In the genomic region with DNA sequence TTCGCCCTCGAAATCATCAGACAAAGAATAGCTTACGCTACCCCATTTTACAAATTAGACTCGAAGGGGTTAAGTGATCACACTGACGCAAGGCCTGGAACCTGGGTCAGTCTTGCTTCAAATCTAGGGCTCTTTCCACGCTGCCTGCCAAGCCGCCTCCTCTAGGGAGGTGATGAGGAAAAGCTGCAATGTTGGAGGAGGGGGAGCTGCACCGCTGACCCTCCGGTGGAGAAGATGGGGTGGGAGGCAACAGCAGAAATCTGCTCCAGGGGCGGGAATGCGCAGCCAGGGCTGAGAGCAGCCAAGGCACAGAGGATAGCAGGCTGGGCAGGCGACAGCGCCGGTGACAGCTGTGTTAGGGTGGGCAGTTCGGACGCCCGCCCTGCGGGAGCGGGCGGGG, we compare ENCODE assay signal across 8 cellular contexts. TPM values are rescaled to one million over a fixed set of nuclear protein-coding genes. Genes with fewer than 3 reads are reported as not detected.
DNase-seq lines count a peak whose midpoint lies in the region; ATAC-seq and TF ChIP-seq lines count a peak whose summit lies in the region.

No MANE protein-coding gene starts in this region.

- H3K4me3 ChIP-seq in cardiac fibroblast (replicated peaks in 1 of 2; ENCODE audit: low read depth in 2 of 2, low read length in 2 of 2) (peak overlapping the region; percentile 95 to 98), lower lobe of right lung (peak overlapping the region; percentile 98), upper lobe of right lung (peak overlapping the region; percentile 95)

- H3K9me3 Mint-ChIP-seq in activated T-cell treated with anti-CD3 and anti-CD28 coated beads, Interleukin-2, amount 50 U/mL, for 24 hours, result no peaks in the 10 kb centered on the region

- H3K27me3 ChIP-seq in lower lobe of right lung (ENCODE audit: low read depth) (no peaks in the 10 kb centered on the region), upper lobe of right lung (no peaks in the 10 kb centered on the region)

- peaks cover 33% of the 10 kb centered on the region for H3K4me1 Mint-ChIP-seq in activated T-cell treated with anti-CD3 and anti-CD28 coated beads, Interleukin-2, amount 50 U/mL, for 24 hours (ENCODE audit: low read depth)

- peak overlapping the region; percentile 97 for H3K4me3 Mint-ChIP-seq in activated T-cell treated with anti-CD3 and anti-CD28 coated beads, Interleukin-2, amount 50 U/mL, for 24 hours

- peaks cover 67% of the 10 kb centered on the region for H3K36me3 Mint-ChIP-seq in activated T-cell treated with anti-CD3 and anti-CD28 coated beads, Interleukin-2, amount 50 U/mL, for 24 hours (ENCODE audit: low read depth)

- TF ChIP-seq CTCF in cardiac fibroblast (IDR thresholded peaks at IDR 0.05; ENCODE audit: low read depth, low read length) (no peak), lower lobe of right lung (IDR thresholded peaks at IDR 0.05) (no peak), upper lobe of right lung (IDR thresholded peaks at IDR 0.05) (no peak)

- intact Hi-C loops in lower lobe of right lung (cut with DNase I) (no loop called here), upper lobe of right lung (cut with DNase I) (no loop called here)

- no peak for DNase-seq in activated T-cell treated with anti-CD3 and anti-CD28 coated beads, Interleukin-2, amount 50 U/mL, for 24 hours
- DNase-seq in activated T-cell treated with anti-CD3 and anti-CD28 coated beads, Interleukin-2, amount 50 U/mL, for 48 hours, result no peak
- peak; percentile 31 to 67 for DNase-seq in cardiac fibroblast (ENCODE audit: low read depth in 2 of 2)
- no peak for DNase-seq in lower lobe of right lung
- DNase-seq in upper lobe of right lung, result peak; percentile 69
- no peak for DNase-seq in NOMO-1 (lab: John Stamatoyannopoulos, UW; ENCODE audit: unreplicated experiment in 2 of 2)
- DNase-seq in SK-N-DZ (ENCODE audit: low spot score), result no peak

- peak overlapping the region; percentile 99 for H3K27ac ChIP-seq in lower lobe of right lung
- peak overlapping the region; percentile 100 for H3K27ac ChIP-seq in upper lobe of right lung

- H3K9me3 ChIP-seq in lower lobe of right lung (no peaks in the 10 kb centered on the region), upper lobe of right lung (no peaks in the 10 kb centered on the region)

- no peak for ATAC-seq in lower lobe of right lung
- ATAC-seq in upper lobe of right lung, result no peak
- no peak for ATAC-seq in GM21717 (IDR thresholded peaks at IDR 0.05; ENCODE audit: unreplicated experiment)

- peak overlapping the region; percentile 99 for H3K27ac Mint-ChIP-seq in activated T-cell treated with anti-CD3 and anti-CD28 coated beads, Interleukin-2, amount 50 U/mL, for 24 hours

- H3K4me1 ChIP-seq in lower lobe of right lung (peaks cover 29% of the 10 kb centered on the region), upper lobe of right lung (peaks cover 24% of the 10 kb centered on the region)

- H3K36me3 ChIP-seq in lower lobe of right lung (peaks cover 44% of the 10 kb centered on the region), upper lobe of right lung (peaks cover 41% of the 10 kb centered on the region)

- no peaks in the 10 kb centered on the region for H3K27me3 Mint-ChIP-seq in activated T-cell treated with anti-CD3 and anti-CD28 coated beads, Interleukin-2, amount 50 U/mL, for 24 hours

RNA-seq across cellular contexts. Expression of a gene that starts 0.6 kb away (rescaled TPM):
- total RNA-seq in lower lobe of right lung, result 68.1 TPM
- total RNA-seq in upper lobe of right lung, result 69.0 TPM
- polyA plus RNA-seq in SK-N-DZ (2014; cell fraction: cytosol; rRNA removed), result 13.6 and 24.3 TPM in 2 replicates
- 30.5 and 38.6 TPM in 2 replicates for polyA plus RNA-seq in SK-N-DZ (2014; cell fraction: nucleus; rRNA removed)

RNA-seq across cellular contexts. Expression of a gene that starts 11.6 kb away (rescaled TPM):
- total RNA-seq in lower lobe of right lung (40.8 TPM), upper lobe of right lung (53.7 TPM)
- polyA plus RNA-seq in SK-N-DZ (2014; cell fraction: cytosol; rRNA removed), result 114 and 117 TPM in 2 replicates
- polyA plus RNA-seq in SK-N-DZ (2014; cell fraction: nucleus; rRNA removed), result 41.2 and 44.6 TPM in 2 replicates

RNA-seq across cellular contexts. Expression of a gene that starts 11.8 kb away (rescaled TPM):
- total RNA-seq in lower lobe of right lung (766 TPM), upper lobe of right lung (754 TPM)
- 666 and 692 TPM in 2 replicates for polyA plus RNA-seq in SK-N-DZ (2014; cell fraction: cytosol; rRNA removed)
- 399 and 571 TPM in 2 replicates for polyA plus RNA-seq in SK-N-DZ (2014; cell fraction: nucleus; rRNA removed)

RNA-seq across cellular contexts. Expression of a gene that starts 16.2 kb away (rescaled TPM):
- total RNA-seq in lower lobe of right lung (9.5 TPM), upper lobe of right lung (7.5 TPM)
- 10.6 and 11.0 TPM in 2 replicates for polyA plus RNA-seq in SK-N-DZ (2014; cell fraction: cytosol; rRNA removed)
- 8.1 and 8.6 TPM in 2 replicates for polyA plus RNA-seq in SK-N-DZ (2014; cell fraction: nucleus; rRNA removed)

RNA-seq across cellular contexts. Expression of a gene that starts 22.1 kb away (rescaled TPM):
- total RNA-seq in lower lobe of right lung, result 38.8 TPM
- total RNA-seq in upper lobe of right lung, result 39.0 TPM
- polyA plus RNA-seq in SK-N-DZ (2014; cell fraction: cytosol; rRNA removed), result 34.3 and 35.1 TPM in 2 replicates
- polyA plus RNA-seq in SK-N-DZ (2014; cell fraction: nucleus; rRNA removed), result 130 and 162 TPM in 2 replicates

Comparison
In these comparisons a context has a peak if more than half of its experiments do, and no peak if none do; other contexts are left out.
1. DNase-seq: peak in cardiac fibroblast (2 of 2) and upper lobe of right lung (single experiment); none in activated T-cell treated with anti-CD3 and anti-CD28 coated beads, Interleukin-2, amount 50 U/mL, for 24 hours (single experiment), activated T-cell treated with anti-CD3 and anti-CD28 coated beads, Interleukin-2, amount 50 U/mL, for 48 hours (0 of 2), lower lobe of right lung (single experiment), NOMO-1 (0 of 2) and SK-N-DZ (single experiment).
2. Peak in every context shown above with its lines, with median percentiles within 50 percentile points of each other: H3K4me3 ChIP-seq.